In genomic region chrX:111352424-111352823, GRCh38 we compare ENCODE assay signal across 11 cellular contexts. TPM values are rescaled to one million over a fixed set of nuclear protein-coding genes. Genes with fewer than 3 reads are reported as not detected.
DNase-seq lines count a peak whose midpoint lies in the region; ATAC-seq and TF ChIP-seq lines count a peak whose summit lies in the region.
"Had no signal": no experiment of that assay in that cellular context is flagged by ENCODE, and none has a peak within 500 bp of the region (broad histone marks: within the 10 kb centered on the region; RNA-seq: fewer than 3 reads in every experiment).

No MANE protein-coding gene starts in this region.

- no peaks in the 10 kb centered on the region for H3K36me3 ChIP-seq in muscle layer of duodenum (ENCODE audit: control insufficient read depth in 1 of 2, insufficient read depth in 2 of 2, low read length in 2 of 2)
- H3K36me3 ChIP-seq in gastroesophageal sphincter, result no peaks in the 10 kb centered on the region

- no peak for TF ChIP-seq CTCF in cardiac fibroblast (IDR thresholded peaks at IDR 0.05; ENCODE audit: low read depth, low read length)
- no peak for TF ChIP-seq CTCF in gastroesophageal sphincter (IDR thresholded peaks at IDR 0.05)

- no peak for TF ChIP-seq POLR2A in gastroesophageal sphincter (IDR thresholded peaks at IDR 0.05)

- no peak for ATAC-seq in gastroesophageal sphincter
- ATAC-seq in GM19023 (IDR thresholded peaks at IDR 0.05; ENCODE audit: unreplicated experiment), result no peak
- ATAC-seq in HG03095 (IDR thresholded peaks at IDR 0.05; ENCODE audit: unreplicated experiment), result no peak
- no peak for ATAC-seq in HG03159 (IDR thresholded peaks at IDR 0.05; ENCODE audit: unreplicated experiment)
- ATAC-seq: CD8-positive, alpha-beta T cell had no signal

- WGBS in gastroesophageal sphincter (ENCODE audit: low coverage in 1 of 2), 2 donors, result 17% methylated on average over 1 of the region's 1 CpG; no CpG with 5 or more reads in 1 of the 2 donors

- H3K4me3 ChIP-seq in cardiac fibroblast (replicated peaks in 1 of 2; ENCODE audit: low read depth in 2 of 2, low read length in 2 of 2) (no peak overlapping the region), muscle layer of duodenum (ENCODE audit: low read depth in 1 of 2, low read length in 2 of 2) (no peak overlapping the region), gastroesophageal sphincter (no peak overlapping the region)

- H3K27ac ChIP-seq in muscle layer of duodenum (ENCODE audit: low read length) (peak overlapping the region; percentile 29), gastroesophageal sphincter (no peak overlapping the region)
- H3K27ac ChIP-seq: parathyroid adenoma had no signal

- DNase-seq in DMS79 (lab: John Stamatoyannopoulos, UW), result peak; percentile 62
- peak; percentile 74 to 90 for DNase-seq in NCI-H2081 (lab: John Stamatoyannopoulos, UW)
- peak; percentile 11 to 20 for DNase-seq in cardiac fibroblast (ENCODE audit: low read depth in 2 of 2)
- DNase-seq: CD8-positive, alpha-beta T cell; central memory CD4-positive, alpha-beta T cell had no signal

- H3K27me3 ChIP-seq in muscle layer of duodenum (ENCODE audit: low read depth, low read length) (no peaks in the 10 kb centered on the region), gastroesophageal sphincter (no peaks in the 10 kb centered on the region)

- H3K4me1 ChIP-seq in muscle layer of duodenum (ENCODE audit: control insufficient read depth in 1 of 2, insufficient read depth in 2 of 2, low read length in 2 of 2) (peaks cover 0 to 8% of the 10 kb centered on the region in 2 donors), gastroesophageal sphincter (peaks cover 0 to 10% (median 0%) of the 10 kb centered on the region in 3 donors)
- H3K4me1 ChIP-seq: parathyroid adenoma had no signal

- no peak for TF ChIP-seq EP300 in gastroesophageal sphincter (IDR thresholded peaks at IDR 0.05)

- H3K9me3 ChIP-seq in muscle layer of duodenum (ENCODE audit: control insufficient read depth in 1 of 2, low read length in 2 of 2), result no peaks in the 10 kb centered on the region
- H3K9me3 ChIP-seq in gastroesophageal sphincter, result no peaks in the 10 kb centered on the region

RNA-seq across cellular contexts. Expression of gene DCX, which starts 59.6 kb away (rescaled TPM):
- total RNA-seq in gastroesophageal sphincter, result under 1 TPM in 1 of 4 donors, not detected in 3; under 0.01 TPM
- total RNA-seq: CD8-positive, alpha-beta T cell had no signal

Comparison
In these comparisons a context has a peak if more than half of its experiments do, and no peak if none do; other contexts are left out.
1. DNase-seq: peak in every context shown above with its lines; median percentile 82 in NCI-H2081; 62 in DMS79; 16 in cardiac fibroblast.